ENCODE assay signal across 16 cellular contexts in genomic region chr5:68398146-68398812, GRCh38.
DNase-seq lines count a peak whose midpoint lies in the region; ATAC-seq lines count a peak whose summit lies in the region.
"Had no signal": no experiment of that assay in that cellular context is flagged by ENCODE, and none has a peak within 500 bp of the region (broad histone marks: within the 10 kb centered on the region; RNA-seq: fewer than 3 reads in every experiment).

No MANE protein-coding gene starts in this region.

- no peaks in the 10 kb centered on the region for H3K36me3 Mint-ChIP-seq in activated T-cell treated with anti-CD3 and anti-CD28 coated beads, Interleukin-2, amount 50 U/mL, for 4 hours (ENCODE audit: insufficient read depth)
- H3K36me3 Mint-ChIP-seq: CD8-positive, alpha-beta memory T cell had no signal

- DNase-seq in activated CD4-positive, CD25-positive, alpha-beta regulatory T cell (lab: John Stamatoyannopoulos, UW), result no peak
- no peak for DNase-seq in activated T-cell treated with anti-CD3 and anti-CD28 coated beads, Interleukin-2, amount 50 U/mL, for 4 hours
- DNase-seq in activated T-cell treated with anti-CD3 and anti-CD28 coated beads for 4 hours (no peak), T-helper 1 cell (no peak)
- DNase-seq in stimulated activated CD4-positive, alpha-beta T cell treated with anti-CD3 and anti-CD28 coated beads, Interleukin-1b, Interleukin-23, amount 100 ng/mL, for 48 hours, result peak; percentile 16
- DNase-seq in stimulated activated CD4-positive, alpha-beta T cell treated with anti-CD3 and anti-CD28 coated beads, Interleukin-2, amount 100 ng/mL, for 48 hours, result no peak
- peak in 1 of 2 donors; percentile 58 for DNase-seq in stimulated activated naive CD8-positive, alpha-beta T cell treated with anti-CD3 and anti-CD28 coated beads, Interleukin-15, amount 100 ng/mL, for 72 hours
- DNase-seq: 8988T; AML-193; Caco-2; CD8-positive, alpha-beta memory T cell; DMS53; GF-D8; HCEC 1CT; HFFc6 had no signal

- ATAC-seq in activated CD4-positive, CD25-positive, alpha-beta regulatory T cell treated with anti-CD3 and anti-CD28 coated beads, Interleukin-2, amount 50 U/mL, for 24 hours, result peak; percentile 49 to 55
- ATAC-seq in activated T-cell treated with anti-CD3 and anti-CD28 coated beads, Interleukin-2, amount 50 U/mL, for 4 hours, result peak; percentile 60 to 63
- ATAC-seq in stimulated activated naive CD8-positive, alpha-beta T cell treated with anti-CD3 and anti-CD28 coated beads, Interleukin-15, amount 100 ng/mL, for 72 hours, result peak; percentile 93

- H3K4me3 Mint-ChIP-seq in activated T-cell treated with anti-CD3 and anti-CD28 coated beads, Interleukin-2, amount 50 U/mL, for 4 hours, result no peak overlapping the region
- no peak overlapping the region for H3K4me3 Mint-ChIP-seq in stimulated activated naive CD8-positive, alpha-beta T cell treated with anti-CD3 and anti-CD28 coated beads, Interleukin-15, amount 100 ng/mL, for 72 hours
- H3K4me3 Mint-ChIP-seq: CD8-positive, alpha-beta memory T cell; HFFc6 had no signal

- H3K4me1 Mint-ChIP-seq in activated T-cell treated with anti-CD3 and anti-CD28 coated beads, Interleukin-2, amount 50 U/mL, for 4 hours (ENCODE audit: low read depth), result no peaks in the 10 kb centered on the region
- peaks cover 22% of the 10 kb centered on the region for H3K4me1 Mint-ChIP-seq in stimulated activated naive CD8-positive, alpha-beta T cell treated with anti-CD3 and anti-CD28 coated beads, Interleukin-15, amount 100 ng/mL, for 72 hours

- H3K9me3 Mint-ChIP-seq in activated T-cell treated with anti-CD3 and anti-CD28 coated beads, Interleukin-2, amount 50 U/mL, for 4 hours, result no peaks in the 10 kb centered on the region
- peaks cover 10 to 16% of the 10 kb centered on the region in 2 donors for H3K9me3 Mint-ChIP-seq in stimulated activated naive CD8-positive, alpha-beta T cell treated with anti-CD3 and anti-CD28 coated beads, Interleukin-15, amount 100 ng/mL, for 72 hours

- H3K27ac Mint-ChIP-seq in stimulated activated naive CD8-positive, alpha-beta T cell treated with anti-CD3 and anti-CD28 coated beads, Interleukin-15, amount 100 ng/mL, for 72 hours, result peak overlapping the region; percentile 1 to 54
- H3K27ac Mint-ChIP-seq: CD8-positive, alpha-beta memory T cell; HFFc6 had no signal

- no peaks in the 10 kb centered on the region for H3K27me3 Mint-ChIP-seq in activated T-cell treated with anti-CD3 and anti-CD28 coated beads, Interleukin-2, amount 50 U/mL, for 4 hours (ENCODE audit: low read depth)
- no peaks in the 10 kb centered on the region for H3K27me3 Mint-ChIP-seq in stimulated activated naive CD8-positive, alpha-beta T cell treated with anti-CD3 and anti-CD28 coated beads, Interleukin-15, amount 100 ng/mL, for 72 hours
- H3K27me3 Mint-ChIP-seq: CD8-positive, alpha-beta memory T cell had no signal
